ENCODE assay signal across 8 cellular contexts in genomic region chrX:51496501-51497291, GRCh38. TPM values are rescaled to one million over a fixed set of nuclear protein-coding genes. Genes with fewer than 3 reads are reported as not detected.
DNase-seq lines count a peak whose midpoint lies in the region; ATAC-seq, FAIRE-seq and TF ChIP-seq lines count a peak whose summit lies in the region.

Gene NUDT11, minus strand, starts transcription at chrX:51496592. Its CDS starts 148 bp downstream, at chrX:51496444.

- H3K27me3 ChIP-seq in BJ (ENCODE audit: control insufficient read depth, insufficient read depth, low read length) (no peaks in the 10 kb centered on the region), right atrium auricular region (no peaks in the 10 kb centered on the region)

- H3K4me3 ChIP-seq in BJ (ENCODE audit: low read depth, low read length) (peak within 1 kb of the TSS; percentile 55), right atrium auricular region (peak within 1 kb of the TSS; percentile 40 to 55), retinal pigment epithelial cell (ENCODE audit: low read length) (peak within 1 kb of the TSS; percentile 48)

- no peak within 1 kb of the TSS for H3K27ac ChIP-seq in right atrium auricular region

- peak; percentile 78 for ATAC-seq in activated naive CD8-positive, alpha-beta T cell treated with anti-CD3 and anti-CD28 coated beads, Interleukin-2, amount 50 U/mL, for 24 hours
- ATAC-seq in HG03045 (IDR thresholded peaks at IDR 0.05; ENCODE audit: unreplicated experiment), result no peak

- TF ChIP-seq CTCF in BJ (IDR thresholded peaks at IDR 0.05; ENCODE audit: insufficient read depth, low read depth, low read length) (no peak), right atrium auricular region (IDR thresholded peaks at IDR 0.05) (no peak), retinal pigment epithelial cell (conservative IDR thresholded peaks at IDR 0.05; ENCODE audit: low read depth, low read length) (no peak)

- POLR2A ChIA-PET in BJ (lab: Charles Lee), result no interaction called here

- H3K4me1 Mint-ChIP-seq in activated naive CD8-positive, alpha-beta T cell treated with anti-CD3 and anti-CD28 coated beads, Interleukin-2, amount 50 U/mL, for 24 hours, result peaks cover 15% of the 10 kb centered on the region

- H3K36me3 Mint-ChIP-seq in activated naive CD8-positive, alpha-beta T cell treated with anti-CD3 and anti-CD28 coated beads, Interleukin-2, amount 50 U/mL, for 24 hours (ENCODE audit: low read depth), result no peaks in the 10 kb centered on the region

- FAIRE-seq in H54 (lab: Jason Lieb, UNC) (no peak), RCC 7860 (lab: Jason Lieb, UNC) (no peak)

- peaks cover 0 to 3% of the 10 kb centered on the region in 2 donors for H3K9me3 ChIP-seq in right atrium auricular region

- TF ChIP-seq POLR2A in H54 (IDR thresholded peaks at IDR 0.05; ENCODE audit: low read depth, low read length), result no peak; the same call in 1 of the 2 replicates

- no peaks in the 10 kb centered on the region for H3K9me3 Mint-ChIP-seq in activated naive CD8-positive, alpha-beta T cell treated with anti-CD3 and anti-CD28 coated beads, Interleukin-2, amount 50 U/mL, for 24 hours

- no peaks in the 10 kb centered on the region for H3K36me3 ChIP-seq in BJ (ENCODE audit: control insufficient read depth, insufficient read depth, low read length)
- H3K36me3 ChIP-seq in right atrium auricular region, result no peaks in the 10 kb centered on the region

- no peaks in the 10 kb centered on the region for H3K4me1 ChIP-seq in right atrium auricular region

- DNase-seq in BJ (ENCODE audit: low read depth), result no peak
- DNase-seq in H54 (ENCODE audit: insufficient read length, low spot score), result peak; percentile 2
- peak; percentile 27 for DNase-seq in RCC 7860 (ENCODE audit: low spot score)
- DNase-seq in activated naive CD8-positive, alpha-beta T cell treated with anti-CD3 and anti-CD28 coated beads, Interleukin-2, amount 50 U/mL, for 24 hours, result peak; percentile 55
- no peak for DNase-seq in right atrium auricular region (ENCODE audit: low spot score)
- DNase-seq in retinal pigment epithelial cell (ENCODE audit: low read depth), result peak; percentile 15
- no peak for DNase-seq in GDM1 (lab: John Stamatoyannopoulos, UW)

- peak within 1 kb of the TSS; percentile 86 for H3K27ac Mint-ChIP-seq in activated naive CD8-positive, alpha-beta T cell treated with anti-CD3 and anti-CD28 coated beads, Interleukin-2, amount 50 U/mL, for 24 hours

- peak within 1 kb of the TSS; percentile 81 for H3K4me3 Mint-ChIP-seq in activated naive CD8-positive, alpha-beta T cell treated with anti-CD3 and anti-CD28 coated beads, Interleukin-2, amount 50 U/mL, for 24 hours

- CTCF ChIA-PET in BJ (lab: Yijun Ruan, JAX), result no interaction called here

- H3K27me3 Mint-ChIP-seq in activated naive CD8-positive, alpha-beta T cell treated with anti-CD3 and anti-CD28 coated beads, Interleukin-2, amount 50 U/mL, for 24 hours, result peaks cover 17% of the 10 kb centered on the region

RNA-seq across cellular contexts. Expression of gene NUDT11, which starts in this region (rescaled TPM):
- 5.6 and 7.7 TPM in 2 replicates for polyA plus RNA-seq in BJ (2011; rRNA removed)
- polyA minus RNA-seq in BJ (2011; rRNA and poly(A)+ RNA removed), result 2.8 and 3.0 TPM in 2 replicates
- total RNA-seq in right atrium auricular region, result under 1 TPM in 1 of 2 donors, not detected in 1; 0.75 TPM

Comparison
In these comparisons a context has a peak if more than half of its experiments do, and no peak if none do; other contexts are left out.
1. DNase-seq: peak in H54 (single experiment), RCC 7860 (single experiment), activated naive CD8-positive, alpha-beta T cell treated with anti-CD3 and anti-CD28 coated beads, Interleukin-2, amount 50 U/mL, for 24 hours (single experiment) and retinal pigment epithelial cell (single experiment); none in BJ (single experiment), right atrium auricular region (single experiment) and GDM1 (single experiment).
2. Peak in every context shown above with its lines, with median percentiles within 50 percentile points of each other: H3K4me3 ChIP-seq.